ENCODE assay signal across 1 cellular context in genomic region chr12:64451687-64452558, GRCh38.
A peak's percentile ranks its signal among the peaks of the same experiment; 100 is the strongest.
TF ChIP-seq lines count a peak whose summit lies in the region.

TSS of gene TBK1 (plus strand) at chr12:64452120. CDS start at chr12:64455871, 3,751 bp downstream.

TF ChIP-seq in K562, 482 proteins besides CTCF, POLR2A, EP300 and RAD21 (continued from another document and continues in another):
- TF ChIP-seq CHD7 (IDR thresholded peaks at IDR 0.05; ENCODE audit: low read depth, low read length) (no peak), ZNF830 (CRISPR knock-in tag; IDR thresholded peaks at IDR 0.05) (0 out of 2 replicates have a peak, but pooled peaks have one; percentile 71), TAL1 (IDR thresholded peaks at IDR 0.05) (no peak), ZNF449 (CRISPR knock-in tag; IDR thresholded peaks at IDR 0.05) (no peak), SOX6 (IDR thresholded peaks at IDR 0.05) (no peak), KDM1A (IDR thresholded peaks at IDR 0.05) (no peak), PHB2 (IDR thresholded peaks at IDR 0.05; ENCODE audit: low read depth) (no peak), USF2 (CRISPR knock-in tag; IDR thresholded peaks at IDR 0.05) (peak; percentile 97), RBM25 (IDR thresholded peaks at IDR 0.05; ENCODE audit: low read depth, low read length, severe bottlenecking) (no peak), HNRNPK (IDR thresholded peaks at IDR 0.05; ENCODE audit: low read depth, low read length, poor library complexity, severe bottlenecking) (no peak), MTA1 (IDR thresholded peaks at IDR 0.05; ENCODE audit: borderline replicate concordance) (no peak), CREB3L1 (IDR thresholded peaks at IDR 0.05; ENCODE audit: borderline replicate concordance, low read depth) (no peak), EGR1 (conservative IDR thresholded peaks at IDR 0.05) (peak; percentile 95), ZNF785 (CRISPR knock-in tag; IDR thresholded peaks at IDR 0.05) (no peak), ZNF12 (CRISPR knock-in tag; IDR thresholded peaks at IDR 0.05) (no peak), GABPB1 (CRISPR knock-in tag; IDR thresholded peaks at IDR 0.05) (no peak), ZNF79 (CRISPR knock-in tag; IDR thresholded peaks at IDR 0.05; ENCODE audit: low read depth) (no peak), CCAR2 (IDR thresholded peaks at IDR 0.05; ENCODE audit: low read depth, low read length) (no peak), MBD2 (IDR thresholded peaks at IDR 0.05; ENCODE audit: borderline replicate concordance, low read depth) (peak; percentile 47; the same call in 1 of the 2 replicates), ESRRB (CRISPR knock-in tag; IDR thresholded peaks at IDR 0.05; ENCODE audit: borderline replicate concordance) (no peak), FOXK1 (CRISPR knock-in tag; IDR thresholded peaks at IDR 0.05; ENCODE audit: borderline replicate concordance) (peak; percentile 44; the same call in 1 of the 2 replicates), ARID4B (CRISPR knock-in tag; IDR thresholded peaks at IDR 0.05) (peak; percentile 83), GTF3C2 (IDR thresholded peaks at IDR 0.05; ENCODE audit: borderline replicate concordance, extremely low read depth, insufficient read length) (no peak), CHAMP1 (IDR thresholded peaks at IDR 0.05) (no peak), BACH1 (tag; IDR thresholded peaks at IDR 0.05) (peak; percentile 27), TOE1 (IDR thresholded peaks at IDR 0.05; ENCODE audit: borderline replicate concordance) (peak; percentile 84; the same call in 1 of the 2 replicates), TOE1 (CRISPR knock-in tag; IDR thresholded peaks at IDR 0.05; ENCODE audit: borderline replicate concordance, low read depth) (0 out of 2 replicates have a peak, but pooled peaks have one; percentile 67), ARNT (IDR thresholded peaks at IDR 0.05) (no peak), ZNF24 (IDR thresholded peaks at IDR 0.05) (no peak)
